In the genomic region with DNA sequence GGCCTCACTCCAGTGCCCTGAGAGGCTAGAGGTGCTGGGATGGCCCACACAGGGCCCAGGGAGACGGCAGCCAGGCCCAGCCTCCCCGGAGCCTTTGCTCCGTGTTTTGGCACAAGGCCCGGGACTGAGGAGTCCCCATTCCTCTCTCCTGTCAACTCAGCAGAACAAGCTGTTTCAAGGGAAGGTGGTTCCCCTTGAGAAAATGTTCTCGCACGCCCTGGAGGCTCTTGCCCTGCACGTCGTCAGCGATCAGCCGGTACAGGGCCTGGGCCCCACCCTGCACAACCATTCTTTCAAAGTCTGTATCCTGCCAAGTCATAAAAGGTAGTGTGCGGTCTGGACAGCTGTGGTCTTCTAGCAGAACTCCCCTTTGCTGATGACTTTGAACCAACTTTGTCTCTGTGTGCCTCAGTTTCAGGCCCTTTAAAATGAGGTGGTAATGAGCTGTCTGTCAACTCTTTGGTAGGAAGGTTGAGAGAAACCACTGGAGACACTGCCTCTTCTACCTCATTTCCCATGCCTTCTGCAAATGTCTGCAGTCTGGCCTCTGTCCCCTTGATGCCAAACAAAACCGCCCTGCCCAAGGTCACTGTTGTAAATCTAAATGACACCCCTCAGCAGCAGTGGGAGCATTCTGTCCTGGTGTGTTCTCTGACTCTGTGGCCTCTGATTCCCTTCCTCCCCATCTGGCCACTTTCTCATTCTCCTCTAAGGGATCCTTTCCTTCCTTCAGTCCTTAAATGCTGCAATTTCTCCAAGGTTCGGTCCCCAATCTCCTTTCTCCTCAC, we compare ENCODE assay signal across 8 cellular contexts.
DNase-seq lines count a peak whose midpoint lies in the region; ATAC-seq lines count a peak whose summit lies in the region.

No MANE protein-coding gene starts in this region.

- ATAC-seq in GM18502 (IDR thresholded peaks at IDR 0.05; ENCODE audit: poor library complexity, unreplicated experiment) (peak; percentile 96), HG02623 (IDR thresholded peaks at IDR 0.05; ENCODE audit: unreplicated experiment) (peak; percentile 87)

- peak; percentile 2 for DNase-seq in SK-N-MC (ENCODE audit: low read depth, low spot score)
- DNase-seq in pons (ENCODE audit: low spot score) = peak; percentile 34
- DNase-seq in OCI-M1 (lab: John Stamatoyannopoulos, UW) = no peak
- DNase-seq in foreskin melanocyte = no peak
- DNase-seq in COLO668 (lab: John Stamatoyannopoulos, UW; ENCODE audit: unreplicated experiment) = no peak

- no peak overlapping the region for H3K9ac ChIP-seq in SK-N-MC (ENCODE audit: insufficient read length)

- no peaks in the 10 kb centered on the region for H3K27me3 ChIP-seq in esophagus (ENCODE audit: control insufficient read depth in 1 of 2, insufficient read depth in 2 of 2, low read length in 2 of 2)

- WGBS in esophagus, 2 donors = 30 to 31% methylated on average over 13 of the region's 13 CpGs

- H3K27ac ChIP-seq in SK-N-MC (no peak overlapping the region), esophagus (ENCODE audit: low read depth in 2 of 2, low read length in 1 of 2) (peak overlapping the region; percentile 57 to 82)

- H3K9me3 ChIP-seq in SK-N-MC (ENCODE audit: low read depth, low read length) (no peaks in the 10 kb centered on the region), esophagus (ENCODE audit: control insufficient read depth in 2 of 2, insufficient read depth in 1 of 2, low read depth in 1 of 2, low read length in 1 of 2) (no peaks in the 10 kb centered on the region)

- H3K4me3 ChIP-seq in SK-N-MC (peak overlapping the region; percentile 44; the same call in 1 of the 2 replicates), esophagus (ENCODE audit: low read depth in 1 of 2, low read length in 2 of 2) (no peak overlapping the region)

- peaks cover 3 to 12% of the 10 kb centered on the region in 2 donors for H3K4me1 ChIP-seq in esophagus (ENCODE audit: control insufficient read depth in 2 of 2, insufficient read depth in 2 of 2, low read length in 1 of 2)

- H3K36me3 ChIP-seq in SK-N-MC (ENCODE audit: insufficient read depth, low read length) = no peaks in the 10 kb centered on the region
- H3K36me3 ChIP-seq in esophagus (ENCODE audit: control insufficient read depth in 2 of 2, insufficient read depth in 2 of 2, low read length in 1 of 2) = no peaks in the 10 kb centered on the region

Comparison
In these comparisons a context has a peak if more than half of its experiments do, and no peak if none do; other contexts are left out.
1. DNase-seq: peak in SK-N-MC (single experiment) and pons (single experiment); none in OCI-M1 (single experiment), foreskin melanocyte (single experiment) and COLO668 (single experiment).